9 cellular contexts compared by ENCODE assay signal in genomic region chr1:220874201-220874655, GRCh38. TPM values are rescaled to one million over a fixed set of nuclear protein-coding genes. Genes with fewer than 3 reads are reported as not detected.
DNase-seq lines count a peak whose midpoint lies in the region; ATAC-seq and TF ChIP-seq lines count a peak whose summit lies in the region.
"Had no signal": no experiment of that assay in that cellular context is flagged by ENCODE, and none has a peak within 500 bp of the region (broad histone marks: within the 10 kb centered on the region; RNA-seq: fewer than 3 reads in every experiment).

No MANE protein-coding gene starts in this region.

- H3K27ac Mint-ChIP-seq in CD14-positive monocyte = no peak overlapping the region

- no peak overlapping the region for H3K4me3 Mint-ChIP-seq in CD14-positive monocyte

- H3K36me3 ChIP-seq in body of pancreas (replicated peaks in 1 of 2; ENCODE audit: insufficient read depth in 1 of 2, low read depth in 2 of 2) = no peaks in the 10 kb centered on the region
- no peaks in the 10 kb centered on the region for H3K36me3 ChIP-seq in kidney epithelial cell (ENCODE audit: control insufficient read depth, insufficient read depth, low read length)
- H3K36me3 ChIP-seq in transverse colon = no peaks in the 10 kb centered on the region

- H3K36me3 Mint-ChIP-seq in CD14-positive monocyte = peaks cover 6 to 28% of the 10 kb centered on the region in 2 donors
- H3K36me3 Mint-ChIP-seq: IgD-negative memory B cell had no signal

- H3K4me1 ChIP-seq in body of pancreas (peaks cover 13% of the 10 kb centered on the region), transverse colon (peaks cover 7 to 63% (median 24%) of the 10 kb centered on the region in 4 donors)

- H3K9me3 Mint-ChIP-seq in CD14-positive monocyte = peaks cover 0 to 2% (median 0%) of the 10 kb centered on the region in 7 donors
- H3K9me3 Mint-ChIP-seq: IgD-negative memory B cell had no signal

- no peak for TF ChIP-seq POLR2A in body of pancreas (IDR thresholded peaks at IDR 0.05)
- TF ChIP-seq POLR2A in transverse colon (IDR thresholded peaks at IDR 0.05) = no peak

- H3K27me3 ChIP-seq in body of pancreas (peaks cover 0 to 7% of the 10 kb centered on the region in 2 donors), kidney epithelial cell (ENCODE audit: control insufficient read depth, insufficient read depth, low read length) (peaks cover 22% of the 10 kb centered on the region), transverse colon (peaks cover 28% of the 10 kb centered on the region)

- DNase-seq in CD14-positive monocyte (ENCODE audit: low spot score) = no peak
- peak; percentile 7 for DNase-seq in NCI-H2171 (lab: John Stamatoyannopoulos, UW)
- peak in 3 of 4 donors; percentile 45 to 55 (median 55) for DNase-seq in body of pancreas
- no peak for DNase-seq in kidney epithelial cell (ENCODE audit: low read depth)
- peak; percentile 50 for DNase-seq in transverse colon
- no peak for DNase-seq in activated CD4-positive, CD25-positive, alpha-beta regulatory T cell (lab: John Stamatoyannopoulos, UW)

- TF ChIP-seq EP300 in transverse colon (IDR thresholded peaks at IDR 0.05; ENCODE audit: low read depth) = no peak

- 5 to 9% methylated on average over 4 of the region's 4 CpGs for WGBS in body of pancreas, 2 donors
- 27% methylated on average over 4 of the region's 4 CpGs; no CpG with 5 or more reads in 1 of the 2 donors for WGBS in transverse colon (ENCODE audit: low coverage in 1 of 2), 2 donors

- H3K4me3 ChIP-seq in body of pancreas (no peak overlapping the region), kidney epithelial cell (ENCODE audit: low read depth, low read length) (no peak overlapping the region), transverse colon (no peak overlapping the region)

- H3K4me1 Mint-ChIP-seq in CD14-positive monocyte = peaks cover 37% of the 10 kb centered on the region

- H3K27ac ChIP-seq in body of pancreas (no peak overlapping the region), transverse colon (peak overlapping the region; percentile 2 to 99 (median 50))

- ATAC-seq in GM19395 (IDR thresholded peaks at IDR 0.05; ENCODE audit: unreplicated experiment) = peak; percentile 36
- peak; percentile 40 for ATAC-seq in body of pancreas
- no peak for ATAC-seq in HG03095 (IDR thresholded peaks at IDR 0.05; ENCODE audit: unreplicated experiment)

- in situ Hi-C loops in transverse colon (cut with MboI; ENCODE audit: low pct_ligation_motif_present in 1 of 4, low pct_unique_long_range_greater_than_20kb in 1 of 4, low sequenced_read_pairs in 3 of 4) = loop anchor here in 3 of 4 donors (10.0 to 25.0 kb wide), 3 partner anchors 313 to 561 kb away; no protein-coding TSS in a partner anchor

- H3K27me3 Mint-ChIP-seq in CD14-positive monocyte (ENCODE audit: low read depth in 3 of 3) = peaks cover 0 to 6% (median 0%) of the 10 kb centered on the region in 3 donors

- intact Hi-C loops in CD14-positive monocyte (cut with micrococcal nuclease) (loop anchor here (2.0 to 10.0 kb wide), 5 partner anchors 313 to 561 kb away; no protein-coding TSS in a partner anchor), body of pancreas (cut with DNase I) (no loop called here), transverse colon (cut with DNase I; ENCODE audit: low total_unique reads) (loop anchor here (2.0 to 10.0 kb wide), 2 partner anchors 331 to 561 kb away; no protein-coding TSS in a partner anchor)

- H3K9me3 ChIP-seq in body of pancreas (no peaks in the 10 kb centered on the region), transverse colon (no peaks in the 10 kb centered on the region)

- TF ChIP-seq CTCF in CD14-positive monocyte (IDR thresholded peaks at IDR 0.05) = peak; percentile 91
- peak in 6 of 7 experiments; percentile 43 to 73 (median 58) for TF ChIP-seq CTCF in body of pancreas (IDR thresholded peaks at IDR 0.05)
- peak; percentile 57 for TF ChIP-seq CTCF in kidney epithelial cell (IDR thresholded peaks at IDR 0.05; ENCODE audit: insufficient read depth, low read length, poor library complexity, severe bottlenecking)
- TF ChIP-seq CTCF in transverse colon (IDR thresholded peaks at IDR 0.05) = peak; percentile 52 to 66 (median 60)

RNA-seq across cellular contexts. Expression of gene HLX, which starts 5.0 kb away (rescaled TPM):
- 10 to 100 TPM; 17.1 to 17.6 TPM for polyA plus RNA-seq in CD14-positive monocyte
- total RNA-seq in body of pancreas = 1 to 10 TPM; 1.6 to 1.8 TPM
- total RNA-seq in kidney epithelial cell = 0.68 and 3.2 TPM in 2 replicates
- 10 to 100 TPM in 2 of 4 donors, 1 to 10 TPM in 2; 4.2 to 18.4 (median 9.3) TPM for total RNA-seq in transverse colon

Comparison
In these comparisons a context has a peak if more than half of its experiments do, and no peak if none do; other contexts are left out.
1. DNase-seq: peak in NCI-H2171 (single experiment), body of pancreas (3 of 4) and transverse colon (single experiment); none in CD14-positive monocyte (single experiment), kidney epithelial cell (single experiment) and activated CD4-positive, CD25-positive, alpha-beta regulatory T cell (0 of 4).
2. H3K27ac ChIP-seq: peak in transverse colon (4 of 4); none in body of pancreas (0 of 4).
3. Peak in every context shown above with its lines, with median percentiles within 50 percentile points of each other: CTCF ChIP-seq.